ENCODE assay signal across 17 cellular contexts in genomic region chr12:51242896-51243295, GRCh38. TPM values are rescaled to one million over a fixed set of nuclear protein-coding genes. Genes with fewer than 3 reads are reported as not detected.
DNase-seq lines count a peak whose midpoint lies in the region; ATAC-seq, FAIRE-seq and TF ChIP-seq lines count a peak whose summit lies in the region.
"Had no signal": no experiment of that assay in that cellular context is flagged by ENCODE, and none has a peak within 500 bp of the region (broad histone marks: within the 10 kb centered on the region; RNA-seq: fewer than 3 reads in every experiment).

No MANE protein-coding gene starts in this region.

- FAIRE-seq in HepG2 (lab: Jason Lieb, UNC): no peak
- no peak for FAIRE-seq in K562 (lab: Jason Lieb, UNC)

- DNase-seq in HepG2 (ENCODE audit: low spot score) (no peak), right lobe of liver (no peak), NOMO-1 treated with dmso at 0.1 percent for 144 hours (lab: John Stamatoyannopoulos, UW; ENCODE audit: unreplicated experiment) (peak; percentile 85), K562 (ENCODE audit: extremely low read depth in 1 of 4, low spot score in 3 of 4) (no peak), sigmoid colon (no peak), GM13976 (ENCODE audit: low spot score) (no peak), esophagus squamous epithelium (lab: John Stamatoyannopoulos, UW) (no peak)
- DNase-seq: activated gamma-delta T cell; caudate nucleus; NCI-H1092 treated with DMSO at 0.1 percent for 48 hours; stimulated activated CD4-positive, alpha-beta T cell treated with anti-CD3 and anti-CD28 coated beads, Interleukin-4, amount 100 ng/mL, for 4 hours; stimulated activated naive CD4-positive, alpha-beta T cell treated with Interleukin-2 at 50 U/mL for 16 hours; WERI-Rb-1 had no signal

- 95% methylated on average over 7 of the region's 7 CpGs for WGBS in HepG2 (ENCODE audit: low lambda C conversion rate)
- WGBS in right lobe of liver (ENCODE audit: insufficient coverage, low coverage, low lambda C conversion rate, missing lambda C conversion rate): 56% methylated on average over 7 of the region's 7 CpGs
- 84% methylated on average over 7 of the region's 7 CpGs for WGBS in K562 (ENCODE audit: insufficient coverage, low coverage, missing lambda C conversion rate)
- 68 to 74% methylated on average over 7 of the region's 7 CpGs for WGBS in sigmoid colon, 2 donors
- WGBS in esophagus squamous epithelium, 2 donors: 62 to 64% methylated on average over 7 of the region's 7 CpGs

- intact Hi-C loops in HepG2 (cut with micrococcal nuclease; ENCODE audit: unreplicated experiment) (loop anchor here (10.0 kb wide), 1 partner anchor 198 kb away; the partner anchor contains the start of gene LETMD1), right lobe of liver (cut with DNase I) (loop anchor here in 1 of 2 donors (10.0 kb wide), 1 partner anchor 188 kb away; no protein-coding TSS in a partner anchor), K562 (cut with micrococcal nuclease) (no loop called here), sigmoid colon (cut with DNase I) (no loop called here), esophagus squamous epithelium (cut with DNase I) (no loop called here)

- H3K4me2 ChIP-seq in HepG2 (ENCODE audit: low read depth, low read length) (no peak overlapping the region), K562 (ENCODE audit: insufficient read depth, low read length) (no peak overlapping the region)

- in situ Hi-C loops in HepG2 (cut with HindIII; ENCODE audit: extremely low pct_ligation_motif_present, low pct_unique_long_range_greater_than_20kb): no loop called here
- in situ Hi-C loops in K562 (cut with MboI): no loop called here
- in situ Hi-C loops in GM13976 (cut with MboI; ENCODE audit: low sequenced_read_pairs, unreplicated experiment): no loop called here

- H3K27ac ChIP-seq in HepG2 (ENCODE audit: extremely low read length, insufficient read depth, low read length): no peak overlapping the region
- H3K27ac ChIP-seq in right lobe of liver: no peak overlapping the region
- no peak overlapping the region for H3K27ac ChIP-seq in K562 (ENCODE audit: extremely low read depth, low read depth, low read length)
- H3K27ac ChIP-seq in sigmoid colon: no peak overlapping the region
- H3K27ac ChIP-seq in esophagus squamous epithelium: peak overlapping the region in 1 of 4 donors; percentile 11
- H3K27ac ChIP-seq: right atrium auricular region, WERI-Rb-1 had no signal

- H3K36me3 ChIP-seq in HepG2 (replicated peaks in 1 of 2; ENCODE audit: control insufficient read depth in 1 of 2, insufficient read depth in 2 of 2, low read length in 2 of 2) (peaks cover 12 to 27% of the 10 kb centered on the region in 2 experiments), right lobe of liver (peaks cover 0 to 44% (median 19%) of the 10 kb centered on the region in 4 donors), K562 (ENCODE audit: control insufficient read depth, insufficient read depth, low read length) (peaks cover 66% of the 10 kb centered on the region), sigmoid colon (peaks cover 20 to 60% (median 29%) of the 10 kb centered on the region in 4 donors), esophagus squamous epithelium (peaks cover 9 to 70% (median 22%) of the 10 kb centered on the region in 3 donors)

- CTCF ChIA-PET in HepG2 (lab: Yijun Ruan, JAX; ENCODE audit: low intra/inter-chr PET ratio, low total read pairs) (no interaction called here), K562 (lab: Yijun Ruan, JAX; ENCODE audit: low intra/inter-chr PET ratio) (no interaction called here)

- H3K79me2 ChIP-seq in HepG2 (ENCODE audit: insufficient read depth, low read length): peaks cover 7% of the 10 kb centered on the region
- H3K79me2 ChIP-seq in K562 (ENCODE audit: control insufficient read depth, insufficient read depth, low read length): peaks cover 34% of the 10 kb centered on the region

- H3K9ac ChIP-seq in HepG2 (ENCODE audit: insufficient read depth, low read depth, low read length) (no peak overlapping the region), K562 (ENCODE audit: insufficient read depth in 1 of 2, low read depth in 2 of 2, low read length in 2 of 2) (no peak overlapping the region)

- no peaks in the 10 kb centered on the region for H3K9me1 ChIP-seq in K562 (ENCODE audit: control insufficient read depth, insufficient read depth, low read length)

- TF ChIP-seq CTCF in HepG2 (CRISPR knock-in tag; IDR thresholded peaks at IDR 0.05) (no peak), right lobe of liver (IDR thresholded peaks at IDR 0.05) (no peak), K562 (IDR thresholded peaks at IDR 0.05 in 2 of 3, conservative IDR thresholded peaks at IDR 0.05 in 1 of 3; ENCODE audit: insufficient read depth in 2 of 3, low read depth in 1 of 3, low read length in 3 of 3) (no peak), sigmoid colon (IDR thresholded peaks at IDR 0.05) (no peak), GM13976 (IDR thresholded peaks at IDR 0.05; ENCODE audit: borderline replicate concordance, control extremely low read depth, extremely low read depth, insufficient read depth, missing control alignments) (no peak), esophagus squamous epithelium (IDR thresholded peaks at IDR 0.05) (no peak)

- BruUV-seq in HepG2 (replicated peaks; lab: Mats Ljungman, UMichigan) (TSS peak; percentile 5), K562 (replicated peaks; lab: Mats Ljungman, UMichigan) (TSS peak; percentile 14)

- H3K4me3 ChIP-seq in HepG2 (replicated peaks in 1 of 3; ENCODE audit: insufficient read depth in 1 of 3, low read depth in 2 of 3, low read length in 3 of 3) (no peak overlapping the region), right lobe of liver (no peak overlapping the region), K562 (no peak overlapping the region), sigmoid colon (no peak overlapping the region), esophagus squamous epithelium (no peak overlapping the region)
- H3K4me3 ChIP-seq: heart left ventricle, right atrium auricular region had no signal

- H2AFZ ChIP-seq in HepG2 (ENCODE audit: low read length) (no peak overlapping the region), K562 (ENCODE audit: low read depth, low read length) (no peak overlapping the region)

- TF ChIP-seq POLR2A in HepG2 (IDR thresholded peaks at IDR 0.05; ENCODE audit: insufficient read depth in 1 of 2, low read depth in 2 of 2, low read length in 2 of 2) (no peak), right lobe of liver (IDR thresholded peaks at IDR 0.05) (no peak), K562 (conservative IDR thresholded peaks at IDR 0.05) (no peak), sigmoid colon (IDR thresholded peaks at IDR 0.05) (no peak), esophagus squamous epithelium (IDR thresholded peaks at IDR 0.05) (no peak)

- TF ChIP-seq RAD21 in HepG2 (CRISPR knock-in tag; IDR thresholded peaks at IDR 0.05): no peak
- TF ChIP-seq RAD21 in K562 (CRISPR knock-in tag; conservative IDR thresholded peaks at IDR 0.05 in 1 of 2, IDR thresholded peaks at IDR 0.05 in 1 of 2): no peak

- H3K27me3 ChIP-seq in HepG2 (ENCODE audit: control insufficient read depth in 1 of 2, insufficient read depth in 2 of 2, low read length in 2 of 2) (no peaks in the 10 kb centered on the region; a peak in 1 of 5 replicates), right lobe of liver (no peaks in the 10 kb centered on the region), K562 (ENCODE audit: control insufficient read depth in 2 of 2, insufficient read depth in 2 of 2, low read length in 2 of 2) (no peaks in the 10 kb centered on the region), sigmoid colon (no peaks in the 10 kb centered on the region), esophagus squamous epithelium (no peaks in the 10 kb centered on the region)
- H3K27me3 ChIP-seq: heart left ventricle, right atrium auricular region had no signal

- POLR2A ChIA-PET in HepG2 (lab: Yijun Ruan, JAX): no interaction called here
- POLR2A ChIA-PET in K562 (lab: Yijun Ruan, JAX): interaction anchor here (0.6 kb wide), 1 partner anchor 1115 kb away, joined by 4 read pairs; no protein-coding TSS in a partner anchor

- no peaks in the 10 kb centered on the region for H3K9me3 ChIP-seq in HepG2 (ENCODE audit: low read length)
- H3K9me3 ChIP-seq in right lobe of liver: no peaks in the 10 kb centered on the region
- H3K9me3 ChIP-seq in K562 (replicated peaks; ENCODE audit: control insufficient read depth, insufficient read depth, low read depth, low read length): no peaks in the 10 kb centered on the region
- no peaks in the 10 kb centered on the region for H3K9me3 ChIP-seq in sigmoid colon
- no peaks in the 10 kb centered on the region for H3K9me3 ChIP-seq in esophagus squamous epithelium
- H3K9me3 ChIP-seq: heart left ventricle, right atrium auricular region had no signal

- peaks cover 36% of the 10 kb centered on the region for H3K4me1 ChIP-seq in HepG2 (ENCODE audit: insufficient read depth, low read length)
- H3K4me1 ChIP-seq in right lobe of liver: peaks cover 0 to 22% (median 6%) of the 10 kb centered on the region in 4 donors
- H3K4me1 ChIP-seq in K562 (replicated peaks in 1 of 2; ENCODE audit: control insufficient read depth in 2 of 2, insufficient read depth in 2 of 2, low read length in 2 of 2): peaks cover 4 to 39% of the 10 kb centered on the region in 2 experiments
- peaks cover 0 to 32% (median 26%) of the 10 kb centered on the region in 4 donors for H3K4me1 ChIP-seq in sigmoid colon
- H3K4me1 ChIP-seq in esophagus squamous epithelium: peaks cover 12 to 65% (median 15%) of the 10 kb centered on the region in 3 donors

- ATAC-seq in HepG2 (no peak), right lobe of liver (no peak), K562 (no peak), GM21786 (IDR thresholded peaks at IDR 0.05; ENCODE audit: unreplicated experiment) (no peak)
- ATAC-seq: heart left ventricle, Right ventricle myocardium inferior had no signal

- TF ChIP-seq EP300 in HepG2 (IDR thresholded peaks at IDR 0.05; ENCODE audit: low read depth in 2 of 2, low read length in 2 of 2) (no peak), HepG2 (CRISPR knock-in tag; IDR thresholded peaks at IDR 0.05; ENCODE audit: borderline replicate concordance) (no peak), K562 (IDR thresholded peaks at IDR 0.05; ENCODE audit: low read length) (no peak), sigmoid colon (IDR thresholded peaks at IDR 0.05) (no peak)

- H4K20me1 ChIP-seq in HepG2 (ENCODE audit: insufficient read depth, low read length) (no peaks in the 10 kb centered on the region), K562 (replicated peaks; ENCODE audit: control insufficient read depth, insufficient read depth, low read length) (no peaks in the 10 kb centered on the region; the same call in 1 of the 2 replicates)

RNA-seq across cellular contexts. Expression of gene DAZAP2, which starts 4.3 kb away (rescaled TPM):
- total RNA-seq in HepG2 (2016; rRNA removed; fragmentation: Illumina TruSeq; extraction: Trizol) (64.5 and 84.2 TPM in 2 replicates), right lobe of liver (100 to 1,000 TPM in 3 of 6 experiments, 10 to 100 TPM in 3; 69.0 to 123 (median 108) TPM), K562 (2014; rRNA removed) (111 and 116 TPM in 2 replicates), K562 (2014; rRNA removed; fragmentation: Illumina TruSeq; extraction: Trizol) (144 and 149 TPM in 2 replicates), K562 (2015; rRNA removed; fragmentation: Illumina TruSeq; extraction: Trizol) (194 and 195 TPM in 2 replicates), K562 (2021) (129 and 132 TPM in 2 replicates), sigmoid colon (100 to 1,000 TPM; 107 to 265 (median 191) TPM), esophagus squamous epithelium (100 to 1,000 TPM; 156 to 261 (median 188) TPM)
- 15.2 and 15.6 TPM in 2 replicates for total RNA-seq in HepG2 (2016; cell fraction: cytosol; rRNA removed; fragmentation: Illumina TruSeq; extraction: Trizol; ENCODE audit: low read depth)
- 65.9 and 90.3 TPM in 2 replicates for total RNA-seq in HepG2 (2016; cell fraction: insoluble cytoplasmic fraction; rRNA removed; fragmentation: Illumina TruSeq; extraction: Trizol)
- total RNA-seq in HepG2 (2016; cell fraction: membrane; rRNA removed; fragmentation: Illumina TruSeq; extraction: Trizol): 34.3 and 38.1 TPM in 2 replicates
- 34.2 and 36.6 TPM in 2 replicates for total RNA-seq in HepG2 (2016; cell fraction: nucleus; rRNA removed; fragmentation: Illumina TruSeq; extraction: Trizol)
- polyA plus RNA-seq in HepG2 (2011; rRNA removed) (222 and 258 TPM in 2 replicates), K562 (2011; rRNA removed) (329 and 342 TPM in 2 replicates), K562 (2014; fragmentation: Illumina TruSeq; extraction: Trizol) (276 and 289 TPM in 2 replicates), K562 (2014; fragmentation: Nextera tagmentation; extraction: Ambion mirVana) (100 to 1,000 TPM; 364 to 668 TPM), K562 (2014; rRNA removed) (227 and 282 TPM in 2 replicates), sigmoid colon (100 to 1,000 TPM; 428 to 701 (median 638) TPM)
- polyA plus RNA-seq in HepG2 (2011; cell fraction: cytosol; rRNA removed): 182 and 210 TPM in 2 replicates
- polyA plus RNA-seq in HepG2 (2011; cell fraction: nucleus; rRNA removed): 87.4 and 88.0 TPM in 2 replicates
- polyA plus RNA-seq in HepG2 (2012): 76.2 and 108 TPM in 2 replicates
- 19.8 and 24.2 TPM in 2 replicates for polyA plus RNA-seq in HepG2 (2016; cell fraction: cytosol; fragmentation: Illumina TruSeq; extraction: Trizol; ENCODE audit: low read depth)
- polyA plus RNA-seq in HepG2 (2016; cell fraction: insoluble cytoplasmic fraction; fragmentation: Illumina TruSeq; extraction: Trizol; ENCODE audit: low read depth): 145 and 157 TPM in 2 replicates
- 33.9 and 34.4 TPM in 2 replicates for polyA plus RNA-seq in HepG2 (2016; cell fraction: membrane; fragmentation: Illumina TruSeq; extraction: Trizol; ENCODE audit: low read depth)
- polyA plus RNA-seq in HepG2 (2016; cell fraction: nucleus; fragmentation: Illumina TruSeq; extraction: Trizol; ENCODE audit: insufficient read depth, low read depth): 65.7 and 66.4 TPM in 2 replicates
- 262 and 758 TPM in 2 replicates for polyA minus RNA-seq in HepG2 (2011; rRNA and poly(A)+ RNA removed; ENCODE audit: low replicate concordance)
- polyA minus RNA-seq in HepG2 (2011; cell fraction: cytosol; rRNA and poly(A)+ RNA removed): 51.4 and 56.4 TPM in 2 replicates
- polyA minus RNA-seq in HepG2 (2011; cell fraction: nucleus; rRNA and poly(A)+ RNA removed): 56.5 and 81.8 TPM in 2 replicates
- 65.3 and 70.8 TPM in 2 replicates for total RNA-seq in K562 (2011; cell fraction: chromatin; rRNA removed; ENCODE audit: low replicate concordance)
- 50.3 and 56.7 TPM in 2 replicates for total RNA-seq in K562 (2011; cell fraction: nucleolus; rRNA removed)
- 71.7 and 79.8 TPM in 2 replicates for total RNA-seq in K562 (2011; cell fraction: nucleoplasm; rRNA removed)
- 426 and 578 TPM in 2 replicates for polyA plus RNA-seq in K562 (2011; cell fraction: cytosol; rRNA removed)
- 135 and 184 TPM in 2 replicates for polyA plus RNA-seq in K562 (2011; cell fraction: nucleus; rRNA removed)
- polyA plus RNA-seq in K562 (2012): 215 and 432 TPM in 2 replicates
- polyA minus RNA-seq in K562 (2011; rRNA and poly(A)+ RNA removed): 188 and 248 TPM in 2 replicates
- polyA minus RNA-seq in K562 (2011; cell fraction: cytosol; rRNA and poly(A)+ RNA removed): 112 and 122 TPM in 2 replicates
- polyA minus RNA-seq in K562 (2011; cell fraction: nucleus; rRNA and poly(A)+ RNA removed): 28.7 and 52.4 TPM in 2 replicates

RNA-seq across cellular contexts. Expression of gene POU6F1, which starts 25.0 kb away (rescaled TPM):
- 0.41 and 0.51 TPM in 2 replicates for total RNA-seq in HepG2 (2016; rRNA removed; fragmentation: Illumina TruSeq; extraction: Trizol)
- total RNA-seq in HepG2 (2016; cell fraction: cytosol; rRNA removed; fragmentation: Illumina TruSeq; extraction: Trizol; ENCODE audit: low read depth): 0.10 TPM in 1 of 2 replicates, not detected in the other
- total RNA-seq in HepG2 (2016; cell fraction: insoluble cytoplasmic fraction; rRNA removed; fragmentation: Illumina TruSeq; extraction: Trizol): 0.63 TPM in 1 of 2 replicates, not detected in the other
- total RNA-seq in HepG2 (2016; cell fraction: membrane; rRNA removed; fragmentation: Illumina TruSeq; extraction: Trizol): 0.45 and 0.59 TPM in 2 replicates
- total RNA-seq in HepG2 (2016; cell fraction: nucleus; rRNA removed; fragmentation: Illumina TruSeq; extraction: Trizol): 0.34 and 0.47 TPM in 2 replicates
- 0.48 and 1.4 TPM in 2 replicates for polyA plus RNA-seq in HepG2 (2011; rRNA removed)
- 0.23 and 0.44 TPM in 2 replicates for polyA plus RNA-seq in HepG2 (2011; cell fraction: cytosol; rRNA removed)
- 1.5 and 1.8 TPM in 2 replicates for polyA plus RNA-seq in HepG2 (2011; cell fraction: nucleus; rRNA removed)
- polyA plus RNA-seq in HepG2 (2012): 0.42 and 0.75 TPM in 2 replicates
- polyA plus RNA-seq in HepG2 (2016; cell fraction: cytosol; fragmentation: Illumina TruSeq; extraction: Trizol; ENCODE audit: low read depth): 0.07 and 0.41 TPM in 2 replicates
- polyA plus RNA-seq in HepG2 (2016; cell fraction: insoluble cytoplasmic fraction; fragmentation: Illumina TruSeq; extraction: Trizol; ENCODE audit: low read depth): 0.44 and 0.77 TPM in 2 replicates
- polyA plus RNA-seq in HepG2 (2016; cell fraction: membrane; fragmentation: Illumina TruSeq; extraction: Trizol; ENCODE audit: low read depth): 0.98 and 1.3 TPM in 2 replicates
- polyA plus RNA-seq in HepG2 (2016; cell fraction: nucleus; fragmentation: Illumina TruSeq; extraction: Trizol; ENCODE audit: insufficient read depth, low read depth): 0.45 and 1.2 TPM in 2 replicates
- polyA minus RNA-seq in HepG2 (2011; rRNA and poly(A)+ RNA removed; ENCODE audit: low replicate concordance): 0.22 and 7.6 TPM in 2 replicates
- polyA minus RNA-seq in HepG2 (2011; cell fraction: cytosol; rRNA and poly(A)+ RNA removed): not detected in 2 replicates
- 0.52 and 1.5 TPM in 2 replicates for polyA minus RNA-seq in HepG2 (2011; cell fraction: nucleus; rRNA and poly(A)+ RNA removed)
- 1 to 10 TPM; 2.5 to 7.0 (median 3.6) TPM for total RNA-seq in right lobe of liver
- 8.6 and 29.6 TPM in 2 replicates for total RNA-seq in K562 (2011; cell fraction: chromatin; rRNA removed; ENCODE audit: low replicate concordance)
- total RNA-seq in K562 (2011; cell fraction: nucleolus; rRNA removed): 5.3 and 7.0 TPM in 2 replicates
- 13.7 and 24.2 TPM in 2 replicates for total RNA-seq in K562 (2011; cell fraction: nucleoplasm; rRNA removed)
- 0.36 and 1.3 TPM in 2 replicates for total RNA-seq in K562 (2014; rRNA removed)
- total RNA-seq in K562 (2014; rRNA removed; fragmentation: Illumina TruSeq; extraction: Trizol): 1.4 and 2.0 TPM in 2 replicates
- total RNA-seq in K562 (2015; rRNA removed; fragmentation: Illumina TruSeq; extraction: Trizol): 0.98 and 1.1 TPM in 2 replicates
- 3.3 and 4.0 TPM in 2 replicates for total RNA-seq in K562 (2021)
- 3.0 and 3.4 TPM in 2 replicates for polyA plus RNA-seq in K562 (2011; rRNA removed)
- polyA plus RNA-seq in K562 (2011; cell fraction: cytosol; rRNA removed): 1.2 and 1.3 TPM in 2 replicates
- polyA plus RNA-seq in K562 (2011; cell fraction: nucleus; rRNA removed): 7.9 and 10.0 TPM in 2 replicates
- polyA plus RNA-seq in K562 (2012): 0.89 and 5.9 TPM in 2 replicates
- 1.1 and 1.4 TPM in 2 replicates for polyA plus RNA-seq in K562 (2014; fragmentation: Illumina TruSeq; extraction: Trizol)
- polyA plus RNA-seq in K562 (2014; fragmentation: Nextera tagmentation; extraction: Ambion mirVana): under 1 TPM; 0.14 to 0.25 TPM
- 0.78 and 1.4 TPM in 2 replicates for polyA plus RNA-seq in K562 (2014; rRNA removed)
- 1.5 and 1.6 TPM in 2 replicates for polyA minus RNA-seq in K562 (2011; rRNA and poly(A)+ RNA removed)
- 2.1 and 2.3 TPM in 2 replicates for polyA minus RNA-seq in K562 (2011; cell fraction: cytosol; rRNA and poly(A)+ RNA removed)
- polyA minus RNA-seq in K562 (2011; cell fraction: nucleus; rRNA and poly(A)+ RNA removed): 2.3 and 3.6 TPM in 2 replicates
- 10 to 100 TPM in 1 of 4 donors, 1 to 10 TPM in 3; 5.8 to 15.8 (median 8.5) TPM for total RNA-seq in sigmoid colon
- 1 to 10 TPM; 1.2 to 4.5 (median 1.6) TPM for polyA plus RNA-seq in sigmoid colon
- 1 to 10 TPM in 2 of 4 donors, under 1 TPM in 2; 0.42 to 5.9 (median 1.7) TPM for total RNA-seq in esophagus squamous epithelium

RNA-seq across cellular contexts. Expression of gene SMAGP, which starts 27.3 kb away (rescaled TPM):
- 9.2 and 9.4 TPM in 2 replicates for total RNA-seq in HepG2 (2016; rRNA removed; fragmentation: Illumina TruSeq; extraction: Trizol)
- total RNA-seq in HepG2 (2016; cell fraction: cytosol; rRNA removed; fragmentation: Illumina TruSeq; extraction: Trizol; ENCODE audit: low read depth): 8.8 and 9.7 TPM in 2 replicates
- total RNA-seq in HepG2 (2016; cell fraction: insoluble cytoplasmic fraction; rRNA removed; fragmentation: Illumina TruSeq; extraction: Trizol): 9.1 and 13.6 TPM in 2 replicates
- total RNA-seq in HepG2 (2016; cell fraction: membrane; rRNA removed; fragmentation: Illumina TruSeq; extraction: Trizol): 14.6 and 18.5 TPM in 2 replicates
- 7.2 and 9.3 TPM in 2 replicates for total RNA-seq in HepG2 (2016; cell fraction: nucleus; rRNA removed; fragmentation: Illumina TruSeq; extraction: Trizol)
- polyA plus RNA-seq in HepG2 (2011; rRNA removed): 9.0 and 9.2 TPM in 2 replicates
- polyA plus RNA-seq in HepG2 (2011; cell fraction: cytosol; rRNA removed): 6.6 and 9.5 TPM in 2 replicates
- 2.7 and 5.8 TPM in 2 replicates for polyA plus RNA-seq in HepG2 (2011; cell fraction: nucleus; rRNA removed)
- 4.8 and 5.7 TPM in 2 replicates for polyA plus RNA-seq in HepG2 (2012)
- polyA plus RNA-seq in HepG2 (2016; cell fraction: cytosol; fragmentation: Illumina TruSeq; extraction: Trizol; ENCODE audit: low read depth): 18.2 and 25.0 TPM in 2 replicates
- polyA plus RNA-seq in HepG2 (2016; cell fraction: insoluble cytoplasmic fraction; fragmentation: Illumina TruSeq; extraction: Trizol; ENCODE audit: low read depth): 16.4 and 20.9 TPM in 2 replicates
- 27.7 and 33.2 TPM in 2 replicates for polyA plus RNA-seq in HepG2 (2016; cell fraction: membrane; fragmentation: Illumina TruSeq; extraction: Trizol; ENCODE audit: low read depth)
- polyA plus RNA-seq in HepG2 (2016; cell fraction: nucleus; fragmentation: Illumina TruSeq; extraction: Trizol; ENCODE audit: insufficient read depth, low read depth): 13.7 and 15.1 TPM in 2 replicates
- polyA minus RNA-seq in HepG2 (2011; rRNA and poly(A)+ RNA removed; ENCODE audit: low replicate concordance): 6.2 and 13.0 TPM in 2 replicates
- polyA minus RNA-seq in HepG2 (2011; cell fraction: cytosol; rRNA and poly(A)+ RNA removed): 1.6 and 1.8 TPM in 2 replicates
- 3.0 and 3.2 TPM in 2 replicates for polyA minus RNA-seq in HepG2 (2011; cell fraction: nucleus; rRNA and poly(A)+ RNA removed)
- 1 to 10 TPM; 2.9 to 9.7 (median 5.6) TPM for total RNA-seq in right lobe of liver
- 33.1 and 42.1 TPM in 2 replicates for total RNA-seq in K562 (2011; cell fraction: chromatin; rRNA removed; ENCODE audit: low replicate concordance)
- 28.7 and 34.4 TPM in 2 replicates for total RNA-seq in K562 (2011; cell fraction: nucleolus; rRNA removed)
- total RNA-seq in K562 (2011; cell fraction: nucleoplasm; rRNA removed): 43.1 and 65.2 TPM in 2 replicates
- 23.1 and 26.4 TPM in 2 replicates for total RNA-seq in K562 (2014; rRNA removed)
- 26.5 and 31.6 TPM in 2 replicates for total RNA-seq in K562 (2014; rRNA removed; fragmentation: Illumina TruSeq; extraction: Trizol)
- total RNA-seq in K562 (2015; rRNA removed; fragmentation: Illumina TruSeq; extraction: Trizol): 24.9 and 25.3 TPM in 2 replicates
- total RNA-seq in K562 (2021): 29.7 and 35.9 TPM in 2 replicates
- 52.2 and 62.3 TPM in 2 replicates for polyA plus RNA-seq in K562 (2011; rRNA removed)
- polyA plus RNA-seq in K562 (2011; cell fraction: cytosol; rRNA removed): 47.6 and 61.5 TPM in 2 replicates
- 38.6 and 59.2 TPM in 2 replicates for polyA plus RNA-seq in K562 (2011; cell fraction: nucleus; rRNA removed)
- 40.6 and 110 TPM in 2 replicates for polyA plus RNA-seq in K562 (2012)
- polyA plus RNA-seq in K562 (2014; fragmentation: Illumina TruSeq; extraction: Trizol): 45.9 and 53.9 TPM in 2 replicates
- 10 to 100 TPM; 26.0 to 29.9 TPM for polyA plus RNA-seq in K562 (2014; fragmentation: Nextera tagmentation; extraction: Ambion mirVana)
- polyA plus RNA-seq in K562 (2014; rRNA removed): 33.6 and 35.3 TPM in 2 replicates
- polyA minus RNA-seq in K562 (2011; rRNA and poly(A)+ RNA removed): 31.6 and 53.7 TPM in 2 replicates
- polyA minus RNA-seq in K562 (2011; cell fraction: cytosol; rRNA and poly(A)+ RNA removed): 14.2 and 22.0 TPM in 2 replicates
- 10.8 and 13.6 TPM in 2 replicates for polyA minus RNA-seq in K562 (2011; cell fraction: nucleus; rRNA and poly(A)+ RNA removed)
- total RNA-seq in sigmoid colon: 1 to 10 TPM; 1.9 to 5.3 (median 3.4) TPM
- polyA plus RNA-seq in sigmoid colon: 10 to 100 TPM; 78.8 to 81.7 (median 81.1) TPM
- 100 to 1,000 TPM in 3 of 4 donors, 10 to 100 TPM in 1; 97.8 to 169 (median 124) TPM for total RNA-seq in esophagus squamous epithelium

Comparison
In these comparisons a context has a peak if more than half of its experiments do, and no peak if none do; other contexts are left out.
1. Of the 241 proteins assayed by ChIP-seq in both HepG2 and K562: peak only in HepG2: RBFOX2; only in K562: none; in both: none; in neither: 240.